In the genomic region with DNA sequence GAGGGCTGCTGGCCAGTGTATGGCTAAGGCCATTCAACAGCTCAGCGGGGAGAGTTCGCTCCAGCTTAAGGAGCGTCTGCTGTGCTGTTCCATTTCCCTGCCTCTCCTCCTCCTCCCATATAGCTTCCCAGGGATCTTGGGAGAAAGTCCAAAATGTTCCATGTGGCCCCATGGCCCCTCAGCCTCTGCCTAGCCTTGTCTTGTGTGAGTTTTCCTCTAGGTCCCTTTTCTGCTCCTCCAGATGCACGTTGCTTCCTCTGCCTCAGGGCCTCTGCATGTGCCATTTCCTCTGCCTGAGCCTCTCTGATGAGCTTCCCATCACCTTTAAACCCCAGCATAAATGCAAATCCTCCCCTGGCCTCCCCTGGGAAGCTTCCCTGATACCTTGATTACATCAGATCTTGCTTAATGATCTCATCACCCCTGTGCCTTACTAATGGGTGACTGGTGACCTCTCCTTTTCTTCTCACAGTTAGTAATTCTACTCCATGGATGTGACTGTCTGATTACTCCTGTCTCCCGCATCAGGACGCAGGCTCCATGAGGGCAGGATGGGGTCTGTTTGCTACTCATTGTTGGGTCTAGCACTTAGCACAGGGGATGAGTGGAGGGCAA, we compare ENCODE assay signal across 28 cellular contexts. TPM values are rescaled to one million over a fixed set of nuclear protein-coding genes. Genes with fewer than 3 reads are reported as not detected.
DNase-seq lines count a peak whose midpoint lies in the region; ATAC-seq and TF ChIP-seq lines count a peak whose summit lies in the region.
"Had no signal": no experiment of that assay in that cellular context is flagged by ENCODE, and none has a peak within 500 bp of the region (broad histone marks: within the 10 kb centered on the region; RNA-seq: fewer than 3 reads in every experiment).

No MANE protein-coding gene starts in this region.

- H3K4ac ChIP-seq in mesenchymal stem cell (ENCODE audit: low read depth in 1 of 2, low read length in 2 of 2) = no peak overlapping the region

- H3K79me1 ChIP-seq in mesenchymal stem cell (replicated peaks; ENCODE audit: low read length, poor library complexity, severe bottlenecking) = peaks cover 32% of the 10 kb centered on the region

- peak overlapping the region in 1 of 2 experiments; percentile 34 for H3K18ac ChIP-seq in mesenchymal stem cell (ENCODE audit: low read depth in 1 of 2, low read length in 2 of 2)

- DNase-seq in activated CD8-positive, alpha-beta memory T cell treated with anti-CD3 and anti-CD28 coated beads, Interleukin-2, amount 50 U/mL, for 48 hours = peak; percentile 17
- peak; percentile 8 to 78 for DNase-seq in lower leg skin (ENCODE audit: low spot score in 2 of 2)
- DNase-seq in stimulated activated CD8-positive, alpha-beta memory T cell treated with anti-CD3 and anti-CD28 coated beads, Interleukin-4, amount 100 ng/mL, for 48 hours = peak; percentile 4
- DNase-seq in DMS79 (lab: John Stamatoyannopoulos, UW) = no peak
- no peak for DNase-seq in NCI-H1105 treated with DMSO at 0.1 percent for 48 hours (lab: John Stamatoyannopoulos, UW)
- no peak for DNase-seq in mesenchymal stem cell
- DNase-seq: activated CD4-positive, alpha-beta T cell treated with anti-CD3 and anti-CD28 coated beads for 48 hours; amniotic stem cell; Calu3; DND-41; effector memory CD8-positive, alpha-beta T cell; foreskin keratinocyte; heart right ventricle; naive B cell; NCI-H1436; NCI-H2107; NCI-H446; NCI-H774; nucleus accumbens; retina; SK-N-SH; stimulated activated CD4-positive, alpha-beta T cell treated with anti-CD3 and anti-CD28 coated beads, Interleukin-2, amount 100 ng/mL, for 48 hours; T-helper 2 cell had no signal

- no peak overlapping the region for H4K8ac ChIP-seq in mesenchymal stem cell (ENCODE audit: low read length)

- TF ChIP-seq CTCF in HEK293 (tag by site-specific recombination; IDR thresholded peaks at IDR 0.05) (no peak), lower leg skin (IDR thresholded peaks at IDR 0.05) (no peak)

- ATAC-seq in HG03045 (IDR thresholded peaks at IDR 0.05; ENCODE audit: unreplicated experiment) = no peak
- ATAC-seq: effector memory CD8-positive, alpha-beta T cell; esophagus mucosa; foreskin keratinocyte; heart right ventricle had no signal

- H2BK15ac ChIP-seq in mesenchymal stem cell (ENCODE audit: low read depth, poor library complexity, severe bottlenecking) = no peak overlapping the region

- no peaks in the 10 kb centered on the region for H3K27me3 ChIP-seq in mesenchymal stem cell (ENCODE audit: control insufficient read depth in 1 of 2, insufficient read depth in 1 of 2, low read length in 2 of 2)
- H3K27me3 ChIP-seq: colonic mucosa, heart right ventricle had no signal

- no peak overlapping the region for H2BK120ac ChIP-seq in mesenchymal stem cell (ENCODE audit: low read depth, low read length)

- no peak overlapping the region for H2BK12ac ChIP-seq in mesenchymal stem cell (ENCODE audit: low read length in 2 of 2)

- 89 to 92% methylated on average over 6 of the region's 6 CpGs for WGBS in lower leg skin, 2 donors
- WGBS in mesenchymal stem cell = 89% methylated on average over 6 of the region's 6 CpGs

- H2AFZ ChIP-seq in mesenchymal stem cell (ENCODE audit: low read depth, low read length) = no peak overlapping the region

- no peak overlapping the region for H4K91ac ChIP-seq in mesenchymal stem cell (ENCODE audit: low read length)

- no peak overlapping the region for H2AK5ac ChIP-seq in mesenchymal stem cell (ENCODE audit: low read length, severe bottlenecking)

- H3K23ac ChIP-seq in mesenchymal stem cell (ENCODE audit: low read length in 2 of 2) = no peak overlapping the region

- H3K9me3 ChIP-seq in HEK293 (ENCODE audit: control insufficient read depth, insufficient read depth, low read depth, low read length) = no peaks in the 10 kb centered on the region
- no peaks in the 10 kb centered on the region for H3K9me3 ChIP-seq in mesenchymal stem cell (ENCODE audit: control insufficient read depth, low read length)
- H3K9me3 ChIP-seq: colonic mucosa, SK-N-SH had no signal

- peak overlapping the region in 1 of 2 experiments; percentile 36 for H3K14ac ChIP-seq in mesenchymal stem cell (ENCODE audit: low read length in 2 of 2)

- H3K36me3 ChIP-seq in HEK293 (ENCODE audit: control insufficient read depth in 2 of 2, insufficient read depth in 1 of 2, low read length in 2 of 2) = no peaks in the 10 kb centered on the region
- peaks cover 0 to 75% of the 10 kb centered on the region in 2 experiments for H3K36me3 ChIP-seq in mesenchymal stem cell (ENCODE audit: control insufficient read depth in 1 of 2, insufficient read depth in 2 of 2, low read depth in 1 of 2, low read length in 2 of 2)
- H3K36me3 ChIP-seq: colonic mucosa, heart right ventricle had no signal

- no peak overlapping the region for H3K4me2 ChIP-seq in mesenchymal stem cell (ENCODE audit: low read length, poor library complexity, severe bottlenecking)
- H3K4me2 ChIP-seq: KMS-11, SK-N-SH had no signal

- POLR2A ChIA-PET in HEK293 (lab: Yijun Ruan, JAX) = no interaction called here

- H3K27ac ChIP-seq in HEK293 (ENCODE audit: extremely low read depth, low read depth, low read length) = no peak overlapping the region
- H3K27ac ChIP-seq in mesenchymal stem cell (ENCODE audit: low read length, poor library complexity, severe bottlenecking) = no peak overlapping the region
- H3K27ac ChIP-seq: colonic mucosa, foreskin keratinocyte, heart right ventricle, KMS-11 had no signal

- no peak overlapping the region for H3K9ac ChIP-seq in mesenchymal stem cell (ENCODE audit: low read length)
- H3K9ac ChIP-seq: KMS-11, SK-N-SH had no signal

- no peaks in the 10 kb centered on the region for H3K4me1 ChIP-seq in HEK293 (ENCODE audit: control insufficient read depth, insufficient read depth, low read length)
- peaks cover 27% of the 10 kb centered on the region for H3K4me1 ChIP-seq in mesenchymal stem cell (ENCODE audit: control insufficient read depth, insufficient read depth, low read depth, low read length)
- H3K4me1 ChIP-seq: colonic mucosa, foreskin keratinocyte, heart right ventricle had no signal

- CTCF ChIA-PET in HEK293 (lab: Yijun Ruan, JAX) = interaction anchor here (0.5 kb wide), 1 partner anchor 101 kb away, joined by 3 read pairs; no protein-coding TSS in a partner anchor

- no peak for TF ChIP-seq POLR2A in lower leg skin (IDR thresholded peaks at IDR 0.05)

- H3K4me3 ChIP-seq in HEK293 (ENCODE audit: low read depth, low read length) = no peak overlapping the region
- no peak overlapping the region for H3K4me3 ChIP-seq in lower leg skin (ENCODE audit: low read depth, poor library complexity, severe bottlenecking)
- no peak overlapping the region for H3K4me3 ChIP-seq in mesenchymal stem cell (ENCODE audit: insufficient read depth in 1 of 2, low read depth in 1 of 2, low read length in 2 of 2)
- H3K4me3 ChIP-seq: colonic mucosa, heart right ventricle had no signal

- H2BK5ac ChIP-seq in mesenchymal stem cell (ENCODE audit: low read depth, low read length, poor library complexity, severe bottlenecking) = no peak overlapping the region

- intact Hi-C loops in lower leg skin (cut with DNase I; ENCODE audit: low total_unique reads) = no loop called here

TF ChIP-seq in HEK293, 187 proteins besides CTCF, POLR2A, EP300 and RAD21:
- TF ChIP-seq ZBTB21 (tag by site-specific recombination; IDR thresholded peaks at IDR 0.05) = peak; percentile 52; the same call in 1 of the 2 replicates
- TF ChIP-seq ZNF629 (tag by site-specific recombination; IDR thresholded peaks at IDR 0.05) = peak; percentile 57; the same call in 1 of the 2 replicates
- TF ChIP-seq, protein P1, sequence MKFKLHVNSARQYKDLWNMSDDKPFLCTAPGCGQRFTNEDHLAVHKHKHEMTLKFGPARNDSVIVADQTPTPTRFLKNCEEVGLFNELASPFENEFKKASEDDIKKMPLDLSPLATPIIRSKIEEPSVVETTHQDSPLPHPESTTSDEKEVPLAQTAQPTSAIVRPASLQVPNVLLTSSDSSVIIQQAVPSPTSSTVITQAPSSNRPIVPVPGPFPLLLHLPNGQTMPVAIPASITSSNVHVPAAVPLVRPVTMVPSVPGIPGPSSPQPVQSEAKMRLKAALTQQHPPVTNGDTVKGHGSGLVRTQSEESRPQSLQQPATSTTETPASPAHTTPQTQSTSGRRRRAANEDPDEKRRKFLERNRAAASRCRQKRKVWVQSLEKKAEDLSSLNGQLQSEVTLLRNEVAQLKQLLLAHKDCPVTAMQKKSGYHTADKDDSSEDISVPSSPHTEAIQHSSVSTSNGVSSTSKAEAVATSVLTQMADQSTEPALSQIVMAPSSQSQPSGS (tag by site-specific recombination; IDR thresholded peaks at IDR 0.05; ENCODE audit: low read depth) = peak; percentile 67
- no peak for TF ChIP-seq ZNF239 (tag by site-specific recombination; IDR thresholded peaks at IDR 0.05)
- TF ChIP-seq, protein P2, sequence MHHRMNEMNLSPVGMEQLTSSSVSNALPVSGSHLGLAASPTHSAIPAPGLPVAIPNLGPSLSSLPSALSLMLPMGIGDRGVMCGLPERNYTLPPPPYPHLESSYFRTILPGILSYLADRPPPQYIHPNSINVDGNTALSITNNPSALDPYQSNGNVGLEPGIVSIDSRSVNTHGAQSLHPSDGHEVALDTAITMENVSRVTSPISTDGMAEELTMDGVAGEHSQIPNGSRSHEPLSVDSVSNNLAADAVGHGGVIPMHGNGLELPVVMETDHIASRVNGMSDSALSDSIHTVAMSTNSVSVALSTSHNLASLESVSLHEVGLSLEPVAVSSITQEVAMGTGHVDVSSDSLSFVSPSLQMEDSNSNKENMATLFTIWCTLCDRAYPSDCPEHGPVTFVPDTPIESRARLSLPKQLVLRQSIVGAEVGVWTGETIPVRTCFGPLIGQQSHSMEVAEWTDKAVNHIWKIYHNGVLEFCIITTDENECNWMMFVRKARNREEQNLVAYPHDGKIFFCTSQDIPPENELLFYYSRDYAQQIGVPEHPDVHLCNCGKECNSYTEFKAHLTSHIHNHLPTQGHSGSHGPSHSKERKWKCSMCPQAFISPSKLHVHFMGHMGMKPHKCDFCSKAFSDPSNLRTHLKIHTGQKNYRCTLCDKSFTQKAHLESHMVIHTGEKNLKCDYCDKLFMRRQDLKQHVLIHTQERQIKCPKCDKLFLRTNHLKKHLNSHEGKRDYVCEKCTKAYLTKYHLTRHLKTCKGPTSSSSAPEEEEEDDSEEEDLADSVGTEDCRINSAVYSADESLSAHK (tag by site-specific recombination; IDR thresholded peaks at IDR 0.05) = no peak
- TF ChIP-seq ZNF366 (tag by site-specific recombination; conservative IDR thresholded peaks at IDR 0.05) = 0 out of 2 replicates have a peak, but pooled peaks have one; percentile 16
- TF ChIP-seq SP2 (tag by site-specific recombination; IDR thresholded peaks at IDR 0.05) = no peak
- TF ChIP-seq ZNF341 (tag by site-specific recombination; IDR thresholded peaks at IDR 0.05; ENCODE audit: low read depth) = peak; percentile 48; the same call in 1 of the 2 replicates
- 0 out of 2 replicates have a peak, but pooled peaks have one; percentile 38 for TF ChIP-seq ZBTB48 (tag by site-specific recombination; IDR thresholded peaks at IDR 0.05)
- no peak for TF ChIP-seq TCF7L2 (IDR thresholded peaks at IDR 0.05; ENCODE audit: borderline replicate concordance, low read depth, low read length)
- TF ChIP-seq ZNF623 (tag by site-specific recombination; IDR thresholded peaks at IDR 0.05) = peak; percentile 75

RNA-seq across cellular contexts. Expression of a gene that starts 24.0 kb away (rescaled TPM):
- 1 to 10 TPM in 2 of 4 donors, under 1 TPM in 2; 0.51 to 3.5 (median 2.0) TPM for total RNA-seq in lower leg skin
- 146 TPM for polyA plus RNA-seq in mesenchymal stem cell (2013, experiment 1 of 2)
- polyA plus RNA-seq in mesenchymal stem cell (2013, experiment 2 of 2) = 150 TPM
- total RNA-seq: Calu3, foreskin keratinocyte had no signal
- polyA plus RNA-seq: foreskin keratinocyte had no signal

Comparison
In these comparisons a context has a peak if more than half of its experiments do, and no peak if none do; other contexts are left out.
1. DNase-seq: peak in activated CD8-positive, alpha-beta memory T cell treated with anti-CD3 and anti-CD28 coated beads, Interleukin-2, amount 50 U/mL, for 48 hours (single experiment), lower leg skin (2 of 2) and stimulated activated CD8-positive, alpha-beta memory T cell treated with anti-CD3 and anti-CD28 coated beads, Interleukin-4, amount 100 ng/mL, for 48 hours (single experiment); none in DMS79 (single experiment), NCI-H1105 treated with DMSO at 0.1 percent for 48 hours (single experiment) and mesenchymal stem cell (single experiment).